Comparison of ENCODE assay signal across 9 cellular contexts in the genomic region with DNA sequence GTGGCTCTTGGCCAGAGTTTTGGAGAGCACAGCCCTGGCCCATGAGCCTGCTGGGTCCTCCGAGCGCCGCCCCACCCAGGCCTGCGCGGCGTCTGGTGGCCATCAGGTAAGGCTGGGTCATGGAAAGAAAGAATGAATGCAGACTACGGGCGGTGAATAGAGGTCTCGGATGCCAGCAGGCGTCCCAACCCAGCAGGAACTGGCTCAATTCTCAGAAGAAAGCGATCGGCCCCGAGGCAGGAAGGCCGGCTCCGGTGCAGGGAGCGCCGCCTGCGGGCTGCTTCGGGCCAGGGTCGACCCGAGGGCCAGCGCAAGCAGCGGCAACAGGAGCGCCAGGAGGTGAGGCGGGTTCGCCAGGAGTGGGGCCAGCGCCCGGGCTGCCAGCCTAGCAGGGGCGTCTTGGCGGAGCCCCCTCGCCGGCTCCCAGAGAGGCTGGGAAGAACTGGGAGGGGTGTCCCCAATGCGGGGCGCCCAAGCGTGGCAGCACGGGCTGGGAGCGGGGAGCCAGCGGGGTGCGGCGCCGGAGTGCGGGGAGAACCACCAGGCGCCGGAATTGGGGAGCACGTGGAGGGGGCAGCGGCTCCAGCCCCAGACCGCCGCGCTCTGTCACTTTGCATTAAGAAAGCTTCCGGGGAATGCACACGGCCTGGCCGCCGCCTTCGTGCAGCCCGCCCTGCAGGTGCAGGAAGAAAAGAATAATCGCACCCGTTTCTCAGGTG. TPM values are rescaled to one million over a fixed set of nuclear protein-coding genes. Genes with fewer than 3 reads are reported as not detected.
DNase-seq lines count a peak whose midpoint lies in the region; ATAC-seq and TF ChIP-seq lines count a peak whose summit lies in the region.
"Had no signal": no experiment of that assay in that cellular context is flagged by ENCODE, and none has a peak within 500 bp of the region (broad histone marks: within the 10 kb centered on the region; RNA-seq: fewer than 3 reads in every experiment).

No MANE protein-coding gene starts in this region.

- no peak overlapping the region for H3K27ac Mint-ChIP-seq in mesothelial cell of epicardium

- no peak for TF ChIP-seq POLR2A in gastrocnemius medialis (IDR thresholded peaks at IDR 0.05)

- in situ Hi-C loops in T47D (cut with HindIII; ENCODE audit: low pct_unique_long_range_greater_than_20kb, low sequenced_read_pairs): no loop called here
- in situ Hi-C loops in gastrocnemius medialis (cut with MboI; ENCODE audit: low sequenced_read_pairs in 4 of 4): no loop called here

- peaks cover 11% of the 10 kb centered on the region for H3K4me1 Mint-ChIP-seq in mesothelial cell of epicardium

- intact Hi-C loops in gastrocnemius medialis (cut with DNase I; ENCODE audit: low total_unique reads): no loop called here

- no peaks in the 10 kb centered on the region for H3K4me1 ChIP-seq in gastrocnemius medialis
- H3K4me1 ChIP-seq: SJSA1 had no signal

- H3K4me3 Mint-ChIP-seq in mesothelial cell of epicardium: peak overlapping the region; percentile 82

- no peaks in the 10 kb centered on the region for H3K36me3 Mint-ChIP-seq in mesothelial cell of epicardium

- POLR2A ChIA-PET in GM10248 (lab: Yijun Ruan, JAX): no interaction called here

- H3K4me3 ChIP-seq in gastrocnemius medialis: peak overlapping the region in 2 of 4 donors; percentile 8 to 39
- H3K4me3 ChIP-seq: SJSA1 had no signal

- no peak overlapping the region for H3K27ac ChIP-seq in gastrocnemius medialis
- H3K27ac ChIP-seq: neutrophil, SJSA1 had no signal

- ATAC-seq in HG03432 (IDR thresholded peaks at IDR 0.05; ENCODE audit: unreplicated experiment) (no peak), gastrocnemius medialis (no peak)

- peaks cover 32% of the 10 kb centered on the region for H3K27me3 Mint-ChIP-seq in mesothelial cell of epicardium (ENCODE audit: low read depth)

- no peaks in the 10 kb centered on the region for H3K36me3 ChIP-seq in gastrocnemius medialis
- H3K36me3 ChIP-seq: neutrophil, SJSA1 had no signal

- TF ChIP-seq CTCF in GM10248 (IDR thresholded peaks at IDR 0.05; ENCODE audit: control extremely low read depth, extremely low read depth, low read depth, missing control alignments): peak; percentile 25
- no peak for TF ChIP-seq CTCF in mesothelial cell of epicardium (IDR thresholded peaks at IDR 0.05; ENCODE audit: unreplicated experiment)
- TF ChIP-seq CTCF in gastrocnemius medialis (IDR thresholded peaks at IDR 0.05 in 4 of 5, conservative IDR thresholded peaks at IDR 0.05 in 1 of 5): no peak

- peaks cover 25 to 42% (median 29%) of the 10 kb centered on the region in 3 donors for H3K27me3 ChIP-seq in gastrocnemius medialis

- CTCF ChIA-PET in GM10248 (lab: Yijun Ruan, JAX): no interaction called here

- H3K9me3 Mint-ChIP-seq in mesothelial cell of epicardium: peaks cover 11% of the 10 kb centered on the region

- H3K9me3 ChIP-seq in gastrocnemius medialis: no peaks in the 10 kb centered on the region
- H3K9me3 ChIP-seq: SJSA1 had no signal

- peak; percentile 45 for DNase-seq in GM10248 (ENCODE audit: extremely low spot score)
- DNase-seq in NCI-H146 treated with DMSO at 0.1 percent for 48 hours (lab: John Stamatoyannopoulos, UW; ENCODE audit: unreplicated experiment): peak; percentile 70
- DNase-seq in T47D (ENCODE audit: low read depth in 1 of 2, low spot score in 1 of 2): peak; percentile 43 to 54
- peak; percentile 33 to 60 for DNase-seq in mesothelial cell of epicardium (ENCODE audit: low spot score in 2 of 2, unreplicated experiment in 2 of 2)
- DNase-seq in gastrocnemius medialis: no peak
- DNase-seq in AML-193 (lab: John Stamatoyannopoulos, UW): no peak

RNA-seq across cellular contexts. Expression of a gene that starts 7.1 kb away (rescaled TPM):
- total RNA-seq in mesothelial cell of epicardium: 1.4 to 2.2 TPM (median 1.6 TPM) in 3 replicates
- total RNA-seq in gastrocnemius medialis: under 1 TPM in 1 of 4 donors, not detected in 3; 0.19 TPM
- total RNA-seq: SJSA1 had no signal

Comparison
In these comparisons a context has a peak if more than half of its experiments do, and no peak if none do; other contexts are left out.
1. DNase-seq: peak in GM10248 (single experiment), NCI-H146 treated with DMSO at 0.1 percent for 48 hours (single experiment), T47D (2 of 2) and mesothelial cell of epicardium (2 of 2); none in gastrocnemius medialis (0 of 2) and AML-193 (0 of 2).